13 cellular contexts compared by ENCODE assay signal in the genomic region with DNA sequence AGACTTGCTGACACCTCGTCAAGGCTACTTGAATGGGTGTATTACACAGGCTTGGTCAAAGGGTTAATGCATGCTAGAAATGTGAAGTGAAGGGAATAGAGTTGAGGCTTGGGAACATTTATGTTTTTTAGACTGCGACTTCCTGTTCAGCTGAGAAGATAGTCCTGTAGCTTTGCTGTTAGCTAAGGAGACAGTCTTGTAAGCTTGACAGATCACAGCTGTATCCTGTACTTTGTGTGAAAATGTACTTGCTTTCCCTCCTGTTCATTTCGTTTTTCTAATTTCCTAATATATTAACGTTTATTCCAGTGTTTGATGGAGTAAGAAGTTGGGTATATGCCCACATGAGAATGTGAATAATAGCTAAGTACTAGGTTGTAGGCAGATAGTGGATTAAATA. TPM values are rescaled to one million over a fixed set of nuclear protein-coding genes. Genes with fewer than 3 reads are reported as not detected.
DNase-seq lines count a peak whose midpoint lies in the region; ATAC-seq, FAIRE-seq and TF ChIP-seq lines count a peak whose summit lies in the region.
"Had no signal": no experiment of that assay in that cellular context is flagged by ENCODE, and none has a peak within 500 bp of the region (broad histone marks: within the 10 kb centered on the region; RNA-seq: fewer than 3 reads in every experiment).

No MANE protein-coding gene starts in this region.

- no peaks in the 10 kb centered on the region for H3K4me1 ChIP-seq in mucosa of descending colon (ENCODE audit: low read depth)

- no peak for DNase-seq in GM18507 (ENCODE audit: extremely low spot score, insufficient read length, low read depth)
- DNase-seq in activated naive CD8-positive, alpha-beta T cell treated with anti-CD3 and anti-CD28 coated beads, Interleukin-2, amount 10 ng/mL, durations not matched to agents 7 days and 5 days = no peak
- no peak for DNase-seq in mucosa of descending colon
- no peak for DNase-seq in activated CD8-positive, alpha-beta memory T cell treated with anti-CD3 and anti-CD28 coated beads, Interleukin-2, amount 50 U/mL, for 48 hours
- DNase-seq: DMS53; effector memory CD4-positive, alpha-beta T cell; H9; MG63; RPMI8226 had no signal

- intact Hi-C loops in mucosa of descending colon (cut with DNase I, micrococcal nuclease) = no loop called here

- H3K4me3 ChIP-seq in mucosa of descending colon = no peak overlapping the region
- H3K4me3 ChIP-seq: MG63 had no signal

- peaks cover 57% of the 10 kb centered on the region for H3K4me1 Mint-ChIP-seq in activated naive CD8-positive, alpha-beta T cell treated with anti-CD3 and anti-CD28 coated beads, Interleukin-2, amount 10 ng/mL, durations not matched to agents 7 days and 5 days

- H3K36me3 Mint-ChIP-seq in activated naive CD8-positive, alpha-beta T cell treated with anti-CD3 and anti-CD28 coated beads, Interleukin-2, amount 10 ng/mL, durations not matched to agents 7 days and 5 days = peaks cover 14% of the 10 kb centered on the region

- H3K27me3 Mint-ChIP-seq in activated naive CD8-positive, alpha-beta T cell treated with anti-CD3 and anti-CD28 coated beads, Interleukin-2, amount 10 ng/mL, durations not matched to agents 7 days and 5 days = no peaks in the 10 kb centered on the region

- POLR2A ChIA-PET in activated naive CD8-positive, alpha-beta T cell treated with anti-CD3 and anti-CD28 coated beads, Interleukin-2, amount 10 ng/mL, durations not matched to agents 7 days and 5 days (lab: Charles Lee) = no interaction called here

- no peak overlapping the region for H3K4me3 Mint-ChIP-seq in activated naive CD8-positive, alpha-beta T cell treated with anti-CD3 and anti-CD28 coated beads, Interleukin-2, amount 10 ng/mL, durations not matched to agents 7 days and 5 days
- H3K4me3 Mint-ChIP-seq: H9 had no signal

- no peak for TF ChIP-seq CTCF in mucosa of descending colon (IDR thresholded peaks at IDR 0.05)

- peak; percentile 76 for FAIRE-seq in GM18507 (lab: Jason Lieb, UNC)

- peak overlapping the region; percentile 17 for H3K27ac Mint-ChIP-seq in activated naive CD8-positive, alpha-beta T cell treated with anti-CD3 and anti-CD28 coated beads, Interleukin-2, amount 10 ng/mL, durations not matched to agents 7 days and 5 days
- H3K27ac Mint-ChIP-seq: H9 had no signal

- peak; percentile 48 for ATAC-seq in GM21723 (IDR thresholded peaks at IDR 0.05; ENCODE audit: unreplicated experiment)
- ATAC-seq in activated naive CD8-positive, alpha-beta T cell treated with anti-CD3 and anti-CD28 coated beads, Interleukin-2, amount 10 ng/mL, durations not matched to agents 7 days and 5 days (ENCODE audit: low read depth) = no peak
- ATAC-seq in mucosa of descending colon = peak; percentile 34
- no peak for ATAC-seq in HG03135 (IDR thresholded peaks at IDR 0.05; ENCODE audit: unreplicated experiment)
- no peak for ATAC-seq in HG03571 (IDR thresholded peaks at IDR 0.05; ENCODE audit: unreplicated experiment)
- ATAC-seq: sciatic nerve had no signal

- H3K9me3 ChIP-seq in mucosa of descending colon = no peaks in the 10 kb centered on the region
- H3K9me3 ChIP-seq: MG63 had no signal

- H3K36me3 ChIP-seq in mucosa of descending colon (ENCODE audit: low read depth) = no peaks in the 10 kb centered on the region
- H3K36me3 ChIP-seq: MG63 had no signal

- no peaks in the 10 kb centered on the region for H3K9me3 Mint-ChIP-seq in activated naive CD8-positive, alpha-beta T cell treated with anti-CD3 and anti-CD28 coated beads, Interleukin-2, amount 10 ng/mL, durations not matched to agents 7 days and 5 days
- H3K9me3 Mint-ChIP-seq: H9 had no signal

RNA-seq across cellular contexts. Expression of a gene that starts 52.2 kb away (rescaled TPM):
- 100 to 1,000 TPM; 212 to 227 TPM for total RNA-seq in activated naive CD8-positive, alpha-beta T cell treated with anti-CD3 and anti-CD28 coated beads, Interleukin-2, amount 10 ng/mL, durations not matched to agents 7 days and 5 days
- total RNA-seq in mucosa of descending colon = 100 to 1,000 TPM; 109 to 165 (median 141) TPM

Comparison
In these comparisons a context has a peak if more than half of its experiments do, and no peak if none do; other contexts are left out.
1. ATAC-seq: peak in GM21723 (single experiment) and mucosa of descending colon (single experiment); none in activated naive CD8-positive, alpha-beta T cell treated with anti-CD3 and anti-CD28 coated beads, Interleukin-2, amount 10 ng/mL, durations not matched to agents 7 days and 5 days (single experiment), HG03135 (single experiment) and HG03571 (single experiment).